9 cellular contexts compared by ENCODE assay signal in genomic region chr22:32312748-32313147, GRCh38. TPM values are rescaled to one million over a fixed set of nuclear protein-coding genes. Genes with fewer than 3 reads are reported as not detected.
"Had no signal": no experiment of that assay in that cellular context is flagged by ENCODE, and none has a peak within 500 bp of the region (broad histone marks: within the 10 kb centered on the region; RNA-seq: fewer than 3 reads in every experiment).

No MANE protein-coding gene starts in this region.

- DNase-seq: GDM1, GF-D8 had no signal

- ATAC-seq: GM12878 had no signal

- H3K4me3 ChIP-seq: GM12878 had no signal

- FAIRE-seq: G401.6, GM12878, GM12891, GM12892, GM18507, GM19239 had no signal

RNA-seq across cellular contexts. Expression of gene RFPL3, which starts 44.9 kb away (rescaled TPM):
- total RNA-seq: G401, GM12878 had no signal
- polyA plus RNA-seq: GM12878 had no signal

RNA-seq across cellular contexts. Expression of gene SLC5A4, which starts 57.6 kb away (rescaled TPM):
- total RNA-seq: G401, GM12878 had no signal
- polyA plus RNA-seq: GM12878 had no signal
